In the genomic region with DNA sequence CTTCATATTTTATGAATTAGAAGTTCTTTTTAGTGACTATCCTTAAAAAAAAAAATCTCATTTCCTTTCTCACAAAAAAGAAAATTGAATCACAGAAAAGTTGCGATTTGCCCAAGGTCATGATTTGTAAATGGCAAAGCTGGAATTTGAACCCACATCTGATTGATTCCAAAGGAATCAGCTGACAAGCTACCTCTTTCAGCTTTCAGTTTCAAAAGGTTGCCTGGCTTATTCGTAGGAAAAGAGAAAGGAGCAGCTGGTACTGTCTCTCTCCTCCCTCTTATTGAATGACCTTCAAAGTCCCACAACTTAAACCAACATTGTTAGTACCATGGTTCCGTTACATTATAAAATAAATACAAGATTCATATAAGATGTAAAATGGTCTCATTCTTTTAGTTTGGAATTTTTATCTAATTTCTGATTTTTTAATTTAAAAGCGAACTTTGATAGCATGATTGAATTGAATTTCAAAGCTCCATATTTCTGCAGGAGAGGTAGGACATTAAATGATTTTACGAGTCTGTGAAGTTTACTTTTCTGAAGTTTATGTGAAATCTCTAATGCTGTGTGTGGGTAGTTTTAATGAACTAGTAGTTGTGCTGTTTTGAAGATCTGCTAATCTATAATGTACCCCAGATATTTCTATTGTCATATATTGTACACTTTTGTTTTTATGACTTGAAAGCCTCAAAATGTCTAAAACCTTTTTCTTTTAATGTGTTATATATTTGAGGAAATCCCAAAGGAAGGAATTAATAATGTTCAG, we compare ENCODE assay signal across 1 cellular context.
TF ChIP-seq lines count a peak whose summit lies in the region.

No MANE protein-coding gene starts in this region.

TF ChIP-seq in H1, 55 proteins besides CTCF, POLR2A, EP300 and RAD21 (continued from another document):
- TF ChIP-seq USF2 (IDR thresholded peaks at IDR 0.05; ENCODE audit: low read length) (no peak), HDAC6 (IDR thresholded peaks at IDR 0.05; ENCODE audit: low read depth, low read length) (no peak), CEBPB (IDR thresholded peaks at IDR 0.05; ENCODE audit: low read depth, low read length) (no peak), KDM5A (IDR thresholded peaks at IDR 0.05; ENCODE audit: low read length) (no peak), SIRT6 (IDR thresholded peaks at IDR 0.05; ENCODE audit: low read length) (no peak), POU5F1 (IDR thresholded peaks at IDR 0.05; ENCODE audit: low read depth, low read length) (no peak)
